In genomic region chr1:156073110-156073693, GRCh38 we compare ENCODE assay signal across 26 cellular contexts. TPM values are rescaled to one million over a fixed set of nuclear protein-coding genes. Genes with fewer than 3 reads are reported as not detected.
"Had no signal": no experiment of that assay in that cellular context is flagged by ENCODE, and none has a peak within 500 bp of the region (broad histone marks: within the 10 kb centered on the region; RNA-seq: fewer than 3 reads in every experiment).

No MANE protein-coding gene starts in this region.

- H3K4me3 ChIP-seq: coronary artery, esophagus squamous epithelium, sigmoid colon, spleen, testis, upper lobe of right lung had no signal

- H3K4me3 Mint-ChIP-seq: activated B cell treated with CpG ODN at 0.5 μM for 24 hours; activated CD4-positive, alpha-beta T cell treated with anti-CD3 and anti-CD28 coated beads, Interleukin-2, amount 10 ng/mL, durations not matched to agents 7 days and 5 days; activated naive CD8-positive, alpha-beta T cell; central memory CD8-positive, alpha-beta T cell; memory B cell; natural killer cell; stimulated activated naive CD8-positive, alpha-beta T cell treated with anti-CD3 and anti-CD28 coated beads, Interleukin-15, amount 100 ng/mL, for 72 hours; T-helper 17 cell had no signal

- H3K9me3 Mint-ChIP-seq: activated B cell treated with CpG ODN at 0.5 μM for 24 hours; activated CD4-positive, alpha-beta T cell treated with anti-CD3 and anti-CD28 coated beads, Interleukin-2, amount 10 ng/mL, durations not matched to agents 7 days and 5 days; central memory CD8-positive, alpha-beta T cell; memory B cell; natural killer cell; stimulated activated naive CD8-positive, alpha-beta T cell treated with anti-CD3 and anti-CD28 coated beads, Interleukin-15, amount 100 ng/mL, for 72 hours had no signal

- H3K36me3 Mint-ChIP-seq: activated naive CD8-positive, alpha-beta T cell; memory B cell; natural killer cell had no signal

- H3K4me1 ChIP-seq: testis had no signal

- H3K27me3 ChIP-seq: testis, upper lobe of right lung had no signal

- H3K9me3 ChIP-seq: esophagus squamous epithelium, sigmoid colon, spleen, testis, upper lobe of right lung had no signal

- H3K36me3 ChIP-seq: sigmoid colon, spleen, upper lobe of right lung had no signal

- H3K27me3 Mint-ChIP-seq: activated B cell treated with CpG ODN at 0.5 μM for 24 hours; central memory CD8-positive, alpha-beta T cell; stimulated activated naive CD8-positive, alpha-beta T cell treated with anti-CD3 and anti-CD28 coated beads, Interleukin-15, amount 100 ng/mL, for 72 hours had no signal

- H3K27ac ChIP-seq: coronary artery, esophagus squamous epithelium, sigmoid colon, spleen, testis, upper lobe of right lung had no signal

- DNase-seq: activated B cell treated with CpG ODN at 0.5 μM for 24 hours; activated CD4-positive, alpha-beta T cell treated with anti-CD3 and anti-CD28 coated beads, Interleukin-2, amount 10 ng/mL, durations not matched to agents 7 days and 5 days; activated CD8-positive, alpha-beta memory T cell treated with anti-CD3 and anti-CD28 coated beads for 24 hours; activated gamma-delta T cell treated with Interleukin-2 at 50 U/mL for 16 hours; amniotic stem cell; effector CD4-positive, alpha-beta T cell; esophagus squamous epithelium; hypothalamus; kidney glomerular epithelial cell; left ventricle myocardium superior; natural killer cell; sigmoid colon; spleen; stimulated activated naive CD8-positive, alpha-beta T cell treated with anti-CD3 and anti-CD28 coated beads, Interleukin-15, amount 100 ng/mL, for 72 hours; T-helper 17 cell; testis; upper lobe of right lung had no signal

- H3K4me1 Mint-ChIP-seq: central memory CD8-positive, alpha-beta T cell; stimulated activated naive CD8-positive, alpha-beta T cell treated with anti-CD3 and anti-CD28 coated beads, Interleukin-15, amount 100 ng/mL, for 72 hours had no signal

- H3K27ac Mint-ChIP-seq: activated B cell treated with CpG ODN at 0.5 μM for 24 hours; activated CD4-positive, alpha-beta T cell treated with anti-CD3 and anti-CD28 coated beads, Interleukin-2, amount 10 ng/mL, durations not matched to agents 7 days and 5 days; activated naive CD8-positive, alpha-beta T cell; memory B cell; natural killer cell; stimulated activated naive CD8-positive, alpha-beta T cell treated with anti-CD3 and anti-CD28 coated beads, Interleukin-15, amount 100 ng/mL, for 72 hours; T-helper 17 cell had no signal

- ATAC-seq: left ventricle myocardium superior; natural killer cell; stimulated activated naive CD8-positive, alpha-beta T cell treated with anti-CD3 and anti-CD28 coated beads, Interleukin-15, amount 100 ng/mL, for 72 hours; T-helper 17 cell; upper lobe of right lung had no signal

RNA-seq across cellular contexts. Expression of gene MEX3A, which starts 9.1 kb away (rescaled TPM):
- total RNA-seq: T-helper 17 cell had no signal

RNA-seq across cellular contexts. Expression of gene RAB25, which starts 12.2 kb away (rescaled TPM):
- total RNA-seq: endothelial cell of umbilical vein, fibroblast of villous mesenchyme, glomerular endothelial cell, left ventricle myocardium superior, osteoblast, pulmonary artery endothelial cell, sigmoid colon had no signal
- polyA plus RNA-seq: endothelial cell of umbilical vein had no signal
